In the genomic region with DNA sequence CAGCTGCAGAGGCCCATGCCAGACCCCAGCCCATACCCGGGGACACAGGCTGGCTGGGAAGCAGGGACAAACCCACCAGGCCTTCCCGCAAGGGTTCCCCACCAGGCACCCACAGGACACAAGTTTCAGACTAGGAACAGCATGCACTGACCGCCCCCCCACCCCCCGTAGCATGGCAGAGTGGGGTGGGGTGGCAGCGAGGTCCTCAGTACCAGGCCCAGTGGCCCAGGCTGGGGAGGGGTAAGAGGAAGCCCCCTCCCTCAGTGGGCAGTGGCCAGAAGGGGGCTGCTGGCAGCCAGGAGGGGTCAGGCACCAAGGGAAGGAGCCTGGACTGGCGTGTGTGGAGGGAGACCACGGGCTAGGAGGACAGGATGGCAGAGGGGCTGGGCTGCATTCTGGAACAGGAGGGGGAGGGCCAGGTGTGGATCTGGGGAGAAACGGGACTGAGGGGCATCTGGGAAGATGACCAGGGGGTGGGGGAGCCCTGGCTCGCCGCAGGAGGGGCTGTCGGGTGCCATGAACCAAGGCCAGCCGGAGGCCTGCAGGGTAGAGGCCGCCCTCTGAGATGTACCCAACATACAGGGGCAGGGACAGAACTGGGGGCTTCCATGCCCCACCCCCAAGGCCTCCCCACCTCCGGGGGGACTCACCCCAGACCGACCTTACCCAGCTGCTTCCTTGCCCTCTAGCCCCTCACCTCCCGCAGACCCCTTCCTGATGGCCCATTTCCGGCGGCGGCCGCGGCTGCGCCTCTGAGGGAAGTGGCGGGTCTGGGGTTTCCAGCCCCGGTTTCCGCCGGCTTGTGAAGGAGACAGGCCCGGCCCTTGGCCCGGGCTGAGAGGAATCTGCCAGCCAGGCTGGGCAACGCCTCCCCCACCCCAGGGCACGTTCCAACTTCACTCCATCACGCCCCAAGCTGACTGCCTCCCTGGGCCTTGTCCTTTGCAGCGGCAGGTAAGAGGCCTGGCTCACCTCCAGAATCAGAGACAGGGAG, we compare ENCODE assay signal across 13 cellular contexts. TPM values are rescaled to one million over a fixed set of nuclear protein-coding genes. Genes with fewer than 3 reads are reported as not detected.
DNase-seq lines count a peak whose midpoint lies in the region; ATAC-seq, FAIRE-seq and TF ChIP-seq lines count a peak whose summit lies in the region.
"Had no signal": no experiment of that assay in that cellular context is flagged by ENCODE, and none has a peak within 500 bp of the region (broad histone marks: within the 10 kb centered on the region; RNA-seq: fewer than 3 reads in every experiment).

No MANE protein-coding gene starts in this region.

- no peak overlapping the region for H3K9ac ChIP-seq in endodermal cell (ENCODE audit: extremely low read depth, low read length, poor library complexity, severe bottlenecking)

- no peaks in the 10 kb centered on the region for H3K4me1 Mint-ChIP-seq in endodermal cell

- FAIRE-seq in bronchial epithelial cell (lab: Jason Lieb, UNC) = no peak
- FAIRE-seq: A204.1 had no signal

- peak; percentile 22 to 27 for ATAC-seq in activated CD4-positive, CD25-positive, alpha-beta regulatory T cell treated with anti-CD3 and anti-CD28 coated beads, Interleukin-2, amount 50 U/mL, for 24 hours
- no peak for ATAC-seq in GM19397 (IDR thresholded peaks at IDR 0.05; ENCODE audit: unreplicated experiment)

- H3K36me3 ChIP-seq in bronchial epithelial cell (ENCODE audit: control insufficient read depth, insufficient read depth, low read length) (peaks cover 2% of the 10 kb centered on the region), endodermal cell (ENCODE audit: control insufficient read depth, insufficient read depth, low read length) (no peaks in the 10 kb centered on the region)
- H3K36me3 ChIP-seq: SJCRH30 had no signal

- H3K36me3 Mint-ChIP-seq in endodermal cell (ENCODE audit: low read depth) = no peaks in the 10 kb centered on the region

- no peaks in the 10 kb centered on the region for H3K9me3 Mint-ChIP-seq in endodermal cell
- H3K9me3 Mint-ChIP-seq: dendritic cell treated with granulocyte-macrophage colony-stimulating factor and Interleukin-4, amounts not matched to agents 40 ng/mL and 50 ng/mL, for 4 days had no signal

- no peak for TF ChIP-seq CTCF in bronchial epithelial cell (IDR thresholded peaks at IDR 0.05; ENCODE audit: insufficient read depth, low read length, severe bottlenecking)
- no peak for TF ChIP-seq CTCF in endodermal cell (conservative IDR thresholded peaks at IDR 0.05)

- H3K9me3 ChIP-seq in endodermal cell (ENCODE audit: control insufficient read depth, low read length) = no peaks in the 10 kb centered on the region
- H3K9me3 ChIP-seq: SJCRH30 had no signal

- 89 to 91% methylated on average over 16 to 32 of the region's 32 CpGs for WGBS in endodermal cell (ENCODE audit: insufficient coverage in 1 of 2, insufficient read length in 1 of 2), 2 experiments

- H3K4me3 ChIP-seq in bronchial epithelial cell (ENCODE audit: low read depth, low read length) (no peak overlapping the region), endodermal cell (ENCODE audit: low read length) (no peak overlapping the region)
- H3K4me3 ChIP-seq: SJCRH30 had no signal

- H3K27ac ChIP-seq in endodermal cell (ENCODE audit: low read depth, low read length) = no peak overlapping the region

- H3K27me3 Mint-ChIP-seq in endodermal cell (ENCODE audit: insufficient read depth) = peaks cover 7% of the 10 kb centered on the region

- H3K27me3 ChIP-seq in bronchial epithelial cell (ENCODE audit: control insufficient read depth, insufficient read depth, low read length) (no peaks in the 10 kb centered on the region), endodermal cell (ENCODE audit: control insufficient read depth, insufficient read depth, low read length, poor library complexity, severe bottlenecking) (peaks cover 8% of the 10 kb centered on the region)
- H3K27me3 ChIP-seq: SJCRH30 had no signal

- H3K27ac Mint-ChIP-seq in endodermal cell = no peak overlapping the region
- H3K27ac Mint-ChIP-seq: dendritic cell treated with granulocyte-macrophage colony-stimulating factor and Interleukin-4, amounts not matched to agents 40 ng/mL and 50 ng/mL, for 4 days had no signal

- DNase-seq in activated CD4-positive, CD25-positive, alpha-beta regulatory T cell treated with anti-CD3 and anti-CD28 coated beads, Interleukin-2, amount 50 U/mL, for 72 hours = no peak
- peak; percentile 23 for DNase-seq in T-helper 22 cell (ENCODE audit: low read depth)
- peak; percentile 68 for DNase-seq in bronchial epithelial cell (ENCODE audit: low read depth)
- DNase-seq in stimulated activated CD8-positive, alpha-beta memory T cell treated with anti-CD3 and anti-CD28 coated beads, Interleukin-15, amount 100 ng/mL, for 4 hours (ENCODE audit: low read depth in 2 of 2) = peak; percentile 21 to 26
- DNase-seq in endodermal cell = no peak
- DNase-seq in HCEC 1CT = no peak
- DNase-seq: hippocampal formation, NCI-H2171, SJCRH30 had no signal

- no peaks in the 10 kb centered on the region for H3K4me1 ChIP-seq in endodermal cell (ENCODE audit: control insufficient read depth, insufficient read depth, low read length)

- no peak overlapping the region for H3K4me3 Mint-ChIP-seq in endodermal cell
- H3K4me3 Mint-ChIP-seq: dendritic cell treated with granulocyte-macrophage colony-stimulating factor and Interleukin-4, amounts not matched to agents 40 ng/mL and 50 ng/mL, for 4 days had no signal

RNA-seq across cellular contexts. Expression of a gene that starts 5.6 kb away (rescaled TPM):
- 31.6 and 45.3 TPM in 2 replicates for total RNA-seq in bronchial epithelial cell
- 1 to 10 TPM; 6.4 TPM for total RNA-seq in endodermal cell
- 9.1 TPM for polyA plus RNA-seq in endodermal cell (2013, experiment 1 of 2)
- 5.2 TPM for polyA plus RNA-seq in endodermal cell (2013, experiment 2 of 2)

RNA-seq across cellular contexts. Expression of a gene that starts 6.9 kb away (rescaled TPM):
- 31.9 and 45.4 TPM in 2 replicates for total RNA-seq in bronchial epithelial cell
- total RNA-seq in endodermal cell = 10 to 100 TPM; 43.4 to 59.5 TPM
- polyA plus RNA-seq in endodermal cell (2013, experiment 1 of 2) = 20.9 TPM
- polyA plus RNA-seq in endodermal cell (2013, experiment 2 of 2) = 20.4 TPM

Comparison
In these comparisons a context has a peak if more than half of its experiments do, and no peak if none do; other contexts are left out.
1. DNase-seq: peak in T-helper 22 cell (single experiment), bronchial epithelial cell (single experiment) and stimulated activated CD8-positive, alpha-beta memory T cell treated with anti-CD3 and anti-CD28 coated beads, Interleukin-15, amount 100 ng/mL, for 4 hours (2 of 2); none in activated CD4-positive, CD25-positive, alpha-beta regulatory T cell treated with anti-CD3 and anti-CD28 coated beads, Interleukin-2, amount 50 U/mL, for 72 hours (single experiment), endodermal cell (single experiment) and HCEC 1CT (single experiment).